In genomic region chr10:37712489-37713131, GRCh38 we compare ENCODE assay signal across 15 cellular contexts.
"Had no signal": no experiment of that assay in that cellular context is flagged by ENCODE, and none has a peak within 500 bp of the region (broad histone marks: within the 10 kb centered on the region; RNA-seq: fewer than 3 reads in every experiment).

No MANE protein-coding gene starts in this region.

- H3K27ac ChIP-seq: body of pancreas, ovary, psoas muscle, sigmoid colon, transverse colon had no signal

- H3K4me1 ChIP-seq: psoas muscle, transverse colon had no signal

- H3K27me3 ChIP-seq: body of pancreas, ovary, sigmoid colon, transverse colon had no signal

- H3K36me3 ChIP-seq: ovary, sigmoid colon, transverse colon had no signal

- DNase-seq: activated CD4-positive, alpha-beta T cell treated with anti-CD3 and anti-CD28 coated beads, Interleukin-2, amount 50 U/mL, for 4 hours; activated gamma-delta T cell treated with Interleukin-2 at 50 U/mL for 16 hours; activated naive CD8-positive, alpha-beta T cell treated with anti-CD3 and anti-CD28 coated beads for 36 hours; amygdala; body of pancreas; caudate nucleus; hypothalamus; mammary epithelial cell; naive B cell; ovary; psoas muscle; sigmoid colon; stimulated activated naive CD4-positive, alpha-beta T cell treated with Interleukin-2 at 50 U/mL for 16 hours; transverse colon had no signal

- H3K4me3 ChIP-seq: body of pancreas, ovary, psoas muscle, sigmoid colon, transverse colon had no signal

- ATAC-seq: left lobe of liver had no signal

- H3K9me3 ChIP-seq: body of pancreas, ovary, sigmoid colon, transverse colon had no signal
